10 cellular contexts compared by ENCODE assay signal in genomic region chrX:115226929-115227328, GRCh38.
DNase-seq lines count a peak whose midpoint lies in the region; ATAC-seq and TF ChIP-seq lines count a peak whose summit lies in the region.
"Had no signal": no experiment of that assay in that cellular context is flagged by ENCODE, and none has a peak within 500 bp of the region (broad histone marks: within the 10 kb centered on the region; RNA-seq: fewer than 3 reads in every experiment).

No MANE protein-coding gene starts in this region.

- no peaks in the 10 kb centered on the region for H3K27me3 ChIP-seq in MM.1S (replicated peaks; ENCODE audit: insufficient read depth, low read length)
- H3K27me3 ChIP-seq: upper lobe of left lung had no signal

- peak; percentile 48 for DNase-seq in GM12865 (ENCODE audit: low read depth)
- peak; percentile 62 for DNase-seq in MM.1S
- peak; percentile 35 for DNase-seq in astrocyte of the hippocampus (ENCODE audit: low read depth, low spot score)
- DNase-seq in NCI-H1694 (lab: John Stamatoyannopoulos, UW): no peak
- DNase-seq in SIG-M5 treated with dmso at 0.1 percent for 504 hours (lab: John Stamatoyannopoulos, UW; ENCODE audit: unreplicated experiment): no peak
- no peak for DNase-seq in SW 1271 (lab: John Stamatoyannopoulos, UW)
- DNase-seq: naive thymus-derived CD8-positive, alpha-beta T cell; upper lobe of left lung had no signal

- H3K4me2 ChIP-seq in MM.1S (ENCODE audit: low read depth, low read length): no peak overlapping the region

- peak overlapping the region in 1 of 3 experiments; percentile 12 for H3K27ac Mint-ChIP-seq in nephron
- H3K27ac Mint-ChIP-seq: naive thymus-derived CD8-positive, alpha-beta T cell had no signal

- H3K9me3 Mint-ChIP-seq in nephron: no peaks in the 10 kb centered on the region

- no peaks in the 10 kb centered on the region for H3K4me1 ChIP-seq in MM.1S (ENCODE audit: low read length)
- H3K4me1 ChIP-seq: upper lobe of left lung had no signal

- no peaks in the 10 kb centered on the region for H3K36me3 ChIP-seq in MM.1S (replicated peaks; ENCODE audit: insufficient read depth, low read length)
- H3K36me3 ChIP-seq: upper lobe of left lung had no signal

- no peaks in the 10 kb centered on the region for H3K79me2 ChIP-seq in MM.1S (ENCODE audit: low read length)

- H4K20me1 ChIP-seq in MM.1S (ENCODE audit: insufficient read depth, low read length): no peaks in the 10 kb centered on the region

- ATAC-seq in HG03280 (IDR thresholded peaks at IDR 0.05; ENCODE audit: unreplicated experiment): no peak
- ATAC-seq: naive thymus-derived CD8-positive, alpha-beta T cell had no signal

- no peaks in the 10 kb centered on the region for H3K27me3 Mint-ChIP-seq in nephron (ENCODE audit: low read depth)

- H3K9me3 ChIP-seq in MM.1S (replicated peaks; ENCODE audit: insufficient read depth, low read length): no peaks in the 10 kb centered on the region
- H3K9me3 ChIP-seq: upper lobe of left lung had no signal

- no peaks in the 10 kb centered on the region for H3K9me2 ChIP-seq in MM.1S (replicated peaks; ENCODE audit: insufficient read depth, low read length)

- no peak overlapping the region for H3K9ac ChIP-seq in MM.1S (ENCODE audit: low read length)

- H3F3A ChIP-seq in MM.1S (ENCODE audit: insufficient read depth, low read length): no peaks in the 10 kb centered on the region

- peaks cover 16% of the 10 kb centered on the region for H3K36me3 Mint-ChIP-seq in nephron (ENCODE audit: low read depth)
- H3K36me3 Mint-ChIP-seq: naive thymus-derived CD8-positive, alpha-beta T cell had no signal

- H3K27ac ChIP-seq in MM.1S (ENCODE audit: low read length): no peak overlapping the region
- H3K27ac ChIP-seq: upper lobe of left lung had no signal

- H3K4me3 Mint-ChIP-seq in nephron: no peak overlapping the region
- H3K4me3 Mint-ChIP-seq: naive thymus-derived CD8-positive, alpha-beta T cell had no signal

- H2AFZ ChIP-seq in MM.1S (ENCODE audit: low read length): no peak overlapping the region

- peak; percentile 48 for TF ChIP-seq CTCF in GM12865 (IDR thresholded peaks at IDR 0.05; ENCODE audit: insufficient read depth, low read depth, low read length, missing control alignments)
- TF ChIP-seq CTCF in MM.1S (IDR thresholded peaks at IDR 0.05; ENCODE audit: low read length): peak; percentile 57
- TF ChIP-seq CTCF in nephron (IDR thresholded peaks at IDR 0.05; ENCODE audit: unreplicated experiment in 3 of 3): peak; percentile 62 to 64 (median 62)

- H3K4me3 ChIP-seq in GM12865 (ENCODE audit: low read depth, low read length) (no peak overlapping the region), MM.1S (ENCODE audit: low read length) (no peak overlapping the region)
- H3K4me3 ChIP-seq: upper lobe of left lung had no signal

- peaks cover 32% of the 10 kb centered on the region for H3K4me1 Mint-ChIP-seq in nephron
- H3K4me1 Mint-ChIP-seq: naive thymus-derived CD8-positive, alpha-beta T cell had no signal

Comparison
In these comparisons a context has a peak if more than half of its experiments do, and no peak if none do; other contexts are left out.
1. DNase-seq: peak in GM12865 (single experiment), MM.1S (single experiment) and astrocyte of the hippocampus (single experiment); none in NCI-H1694 (single experiment), SIG-M5 treated with dmso at 0.1 percent for 504 hours (single experiment) and SW 1271 (0 of 2).
2. Peak in every context shown above with its lines, with median percentiles within 50 percentile points of each other: CTCF ChIP-seq.